8 cellular contexts compared by ENCODE assay signal in genomic region chr11:57800444-57801184, GRCh38. TPM values are rescaled to one million over a fixed set of nuclear protein-coding genes. Genes with fewer than 3 reads are reported as not detected.
DNase-seq lines count a peak whose midpoint lies in the region; ATAC-seq and TF ChIP-seq lines count a peak whose summit lies in the region.

No MANE protein-coding gene starts in this region.

- H3K27ac Mint-ChIP-seq in activated CD4-positive, alpha-beta T cell treated with anti-CD3 and anti-CD28 coated beads, Interleukin-2, amount 10 ng/mL, durations not matched to agents 24 days and 14 days = peak overlapping the region; percentile 23
- H3K27ac Mint-ChIP-seq in IgD-negative memory B cell (peak overlapping the region in 2 of 3 donors; percentile 14 to 68), brain (peak overlapping the region; percentile 48 to 90 (median 86))

- peak overlapping the region; percentile 34 for H3K27ac ChIP-seq in skeletal muscle tissue (ENCODE audit: low read depth, low read length)

- intact Hi-C loops in activated CD4-positive, alpha-beta T cell treated with anti-CD3 and anti-CD28 coated beads, Interleukin-2, amount 10 ng/mL, durations not matched to agents 24 days and 14 days (cut with micrococcal nuclease) = loop anchor here (1.0 to 2.0 kb wide), 5 partner anchors 49 to 724 kb away; partner anchors contain the start of genes BTBD18, MED19, SELENOH and TMX2

- no peaks in the 10 kb centered on the region for H3K27me3 ChIP-seq in skeletal muscle tissue (ENCODE audit: control insufficient read depth in 3 of 3, insufficient read depth in 3 of 3, low read length in 3 of 3)

- H3K4me1 ChIP-seq in skeletal muscle tissue (ENCODE audit: control insufficient read depth in 3 of 3, insufficient read depth in 3 of 3, low read length in 3 of 3) = peaks cover 24 to 25% (median 25%) of the 10 kb centered on the region in 3 donors

- peak; percentile 77 to 85 for TF ChIP-seq CTCF in brain (conservative IDR thresholded peaks at IDR 0.05)

- peaks cover 28% of the 10 kb centered on the region for H3K4me1 Mint-ChIP-seq in activated CD4-positive, alpha-beta T cell treated with anti-CD3 and anti-CD28 coated beads, Interleukin-2, amount 10 ng/mL, durations not matched to agents 24 days and 14 days
- H3K4me1 Mint-ChIP-seq in IgD-negative memory B cell (peaks cover 20 to 25% (median 23%) of the 10 kb centered on the region in 3 donors), brain (peaks cover 49% of the 10 kb centered on the region)

- H3K36me3 ChIP-seq in skeletal muscle tissue (ENCODE audit: control insufficient read depth in 3 of 3, insufficient read depth in 3 of 3, low read length in 3 of 3) = peaks cover 26 to 52% (median 44%) of the 10 kb centered on the region in 3 donors

- H3K36me3 Mint-ChIP-seq in activated CD4-positive, alpha-beta T cell treated with anti-CD3 and anti-CD28 coated beads, Interleukin-2, amount 10 ng/mL, durations not matched to agents 24 days and 14 days (ENCODE audit: low read depth) = peaks cover 27% of the 10 kb centered on the region
- H3K36me3 Mint-ChIP-seq in IgD-negative memory B cell = peaks cover 6% of the 10 kb centered on the region
- H3K36me3 Mint-ChIP-seq in brain = peaks cover 81% of the 10 kb centered on the region

- peak; percentile 80 for DNase-seq in activated CD4-positive, alpha-beta T cell treated with anti-CD3 and anti-CD28 coated beads, Interleukin-2, amount 10 ng/mL, durations not matched to agents 24 days and 14 days
- no peak for DNase-seq in activated CD4-positive, alpha-beta T cell treated with anti-CD3 and anti-CD28 coated beads, Interleukin-2, amount 50 U/mL, for 1 hour
- DNase-seq in NOMO-1 treated with dmso at 0.1 percent for 144 hours (lab: John Stamatoyannopoulos, UW; ENCODE audit: unreplicated experiment) (peak; percentile 45), iPS DF 19.7 (ENCODE audit: low read depth, low spot score) (peak; percentile 80)

- H3K4me3 Mint-ChIP-seq in activated CD4-positive, alpha-beta T cell treated with anti-CD3 and anti-CD28 coated beads, Interleukin-2, amount 10 ng/mL, durations not matched to agents 24 days and 14 days = peak overlapping the region; percentile 32
- H3K4me3 Mint-ChIP-seq in IgD-negative memory B cell = peak overlapping the region in 2 of 4 donors; percentile 1 to 6
- peak overlapping the region in 1 of 5 experiments; percentile 15 for H3K4me3 Mint-ChIP-seq in brain

- no peaks in the 10 kb centered on the region for H3K9me3 Mint-ChIP-seq in activated CD4-positive, alpha-beta T cell treated with anti-CD3 and anti-CD28 coated beads, Interleukin-2, amount 10 ng/mL, durations not matched to agents 24 days and 14 days
- H3K9me3 Mint-ChIP-seq in IgD-negative memory B cell (no peaks in the 10 kb centered on the region), brain (no peaks in the 10 kb centered on the region)

- H3K4me3 ChIP-seq in skeletal muscle tissue (ENCODE audit: low read length in 3 of 3) = no peak overlapping the region

- H3K9ac ChIP-seq in skeletal muscle tissue (ENCODE audit: low read depth in 1 of 3, low read length in 3 of 3) = no peak overlapping the region

- peak; percentile 75 for ATAC-seq in GM21717 (IDR thresholded peaks at IDR 0.05; ENCODE audit: unreplicated experiment)

- H3K27me3 Mint-ChIP-seq in activated CD4-positive, alpha-beta T cell treated with anti-CD3 and anti-CD28 coated beads, Interleukin-2, amount 10 ng/mL, durations not matched to agents 24 days and 14 days = no peaks in the 10 kb centered on the region
- no peaks in the 10 kb centered on the region for H3K27me3 Mint-ChIP-seq in IgD-negative memory B cell
- peaks cover 3% of the 10 kb centered on the region for H3K27me3 Mint-ChIP-seq in brain

- H3K9me3 ChIP-seq in skeletal muscle tissue (ENCODE audit: control insufficient read depth in 3 of 3, low read length in 3 of 3) = no peaks in the 10 kb centered on the region

RNA-seq across cellular contexts. Expression of gene CTNND1, which starts 39.0 kb away (rescaled TPM):
- 4.9 and 6.0 TPM in 2 replicates for total RNA-seq in activated CD4-positive, alpha-beta T cell treated with anti-CD3 and anti-CD28 coated beads, Interleukin-2, amount 10 ng/mL, durations not matched to agents 24 days and 14 days
- 4.9 TPM for polyA plus RNA-seq in IgD-negative memory B cell
- polyA plus RNA-seq in brain (ENCODE audit: insufficient read depth, low read depth, low replicate concordance) = 79.0 TPM
- 121 TPM for total RNA-seq in skeletal muscle tissue

RNA-seq across cellular contexts. Expression of gene BTBD18, which starts 49.0 kb away (rescaled TPM):
- not detected in 2 replicates for total RNA-seq in activated CD4-positive, alpha-beta T cell treated with anti-CD3 and anti-CD28 coated beads, Interleukin-2, amount 10 ng/mL, durations not matched to agents 24 days and 14 days
- polyA plus RNA-seq in IgD-negative memory B cell = 0.23 TPM
- polyA plus RNA-seq in brain (ENCODE audit: insufficient read depth, low read depth, low replicate concordance) = not detected
- total RNA-seq in skeletal muscle tissue = not detected

RNA-seq across cellular contexts. Expression of gene SELENOH, which starts 59.3 kb away (rescaled TPM):
- total RNA-seq in activated CD4-positive, alpha-beta T cell treated with anti-CD3 and anti-CD28 coated beads, Interleukin-2, amount 10 ng/mL, durations not matched to agents 24 days and 14 days = 211 and 216 TPM in 2 replicates
- polyA plus RNA-seq in IgD-negative memory B cell = 324 TPM
- polyA plus RNA-seq in brain (ENCODE audit: insufficient read depth, low read depth, low replicate concordance) = 134 TPM
- total RNA-seq in skeletal muscle tissue = 61.1 TPM

Comparison
In these comparisons a context has a peak if more than half of its experiments do, and no peak if none do; other contexts are left out.
1. H3K27ac Mint-ChIP-seq: peak in every context shown above with its lines; median percentile 86 in brain; 41 in IgD-negative memory B cell; 23 in activated CD4-positive, alpha-beta T cell treated with anti-CD3 and anti-CD28 coated beads, Interleukin-2, amount 10 ng/mL, durations not matched to agents 24 days and 14 days.
2. RNA of gene CTNND1, which starts 39.0 kb away (total RNA-seq): 121 TPM in skeletal muscle tissue (single experiment); 4.9 to 6.0 TPM in activated CD4-positive, alpha-beta T cell treated with anti-CD3 and anti-CD28 coated beads, Interleukin-2, amount 10 ng/mL, durations not matched to agents 24 days and 14 days; every median in the first group is over 10 times any median in the second.